Comparison of ENCODE assay signal across 8 cellular contexts in genomic region chr15:42921049-42921731, GRCh38. TPM values are rescaled to one million over a fixed set of nuclear protein-coding genes. Genes with fewer than 3 reads are reported as not detected.
DNase-seq lines count a peak whose midpoint lies in the region; ATAC-seq and TF ChIP-seq lines count a peak whose summit lies in the region.

No MANE protein-coding gene starts in this region.

- no peaks in the 10 kb centered on the region for H3K36me3 ChIP-seq in CD8-positive, alpha-beta T cell (ENCODE audit: insufficient read depth, low read length)
- no peaks in the 10 kb centered on the region for H3K36me3 ChIP-seq in effector memory CD4-positive, alpha-beta T cell (ENCODE audit: control insufficient read depth, insufficient read depth, low read length)

- H3K27me3 ChIP-seq in CD8-positive, alpha-beta T cell (ENCODE audit: insufficient read depth, low read length): no peaks in the 10 kb centered on the region
- H3K27me3 ChIP-seq in effector memory CD4-positive, alpha-beta T cell (replicated peaks; ENCODE audit: control insufficient read depth, insufficient read depth, low read length, poor library complexity, severe bottlenecking): no peaks in the 10 kb centered on the region
- H3K27me3 ChIP-seq in mononuclear cell (ENCODE audit: insufficient read depth, low read length): no peaks in the 10 kb centered on the region

- H3K27me3 Mint-ChIP-seq in CD8-positive, alpha-beta T cell (ENCODE audit: low read depth): no peaks in the 10 kb centered on the region
- H3K27me3 Mint-ChIP-seq in activated CD4-positive, alpha-beta T cell treated with anti-CD3 and anti-CD28 coated beads, Interleukin-2, amount 10 ng/mL, durations not matched to agents 7 days and 5 days: no peaks in the 10 kb centered on the region
- no peaks in the 10 kb centered on the region for H3K27me3 Mint-ChIP-seq in stimulated activated naive B cell treated with anti-CD40 and anti-IgM and Interleukin-4, amounts not matched to agents 10 μg/mL and 1 μg/mL and 100 μg/mL, for 72 hours

- no peaks in the 10 kb centered on the region for H3K9me3 Mint-ChIP-seq in CD8-positive, alpha-beta T cell
- H3K9me3 Mint-ChIP-seq in activated CD4-positive, alpha-beta T cell treated with anti-CD3 and anti-CD28 coated beads, Interleukin-2, amount 10 ng/mL, durations not matched to agents 7 days and 5 days: no peaks in the 10 kb centered on the region
- no peaks in the 10 kb centered on the region for H3K9me3 Mint-ChIP-seq in stimulated activated naive B cell treated with anti-CD40 and anti-IgM and Interleukin-4, amounts not matched to agents 10 μg/mL and 1 μg/mL and 100 μg/mL, for 72 hours

- no peaks in the 10 kb centered on the region for H3K9me3 ChIP-seq in CD8-positive, alpha-beta T cell (ENCODE audit: low read length)
- H3K9me3 ChIP-seq in effector memory CD4-positive, alpha-beta T cell (ENCODE audit: control insufficient read depth, low read length): no peaks in the 10 kb centered on the region
- no peaks in the 10 kb centered on the region for H3K9me3 ChIP-seq in mononuclear cell (ENCODE audit: low read depth, low read length)

- peak overlapping the region; percentile 39 for H3K27ac ChIP-seq in CD8-positive, alpha-beta T cell (ENCODE audit: low read depth, low read length)
- H3K27ac ChIP-seq in effector memory CD4-positive, alpha-beta T cell (ENCODE audit: insufficient read depth, low read length, poor library complexity, severe bottlenecking): peak overlapping the region; percentile 55

- H3K36me3 Mint-ChIP-seq in CD8-positive, alpha-beta T cell: peaks cover 10% of the 10 kb centered on the region
- peaks cover 2% of the 10 kb centered on the region for H3K36me3 Mint-ChIP-seq in activated CD4-positive, alpha-beta T cell treated with anti-CD3 and anti-CD28 coated beads, Interleukin-2, amount 10 ng/mL, durations not matched to agents 7 days and 5 days (ENCODE audit: low read depth)
- no peaks in the 10 kb centered on the region for H3K36me3 Mint-ChIP-seq in stimulated activated naive B cell treated with anti-CD40 and anti-IgM and Interleukin-4, amounts not matched to agents 10 μg/mL and 1 μg/mL and 100 μg/mL, for 72 hours

- DNase-seq in CD8-positive, alpha-beta T cell: peak in 6 of 7 experiments; percentile 22 to 67 (median 48)
- DNase-seq in activated CD4-positive, alpha-beta T cell treated with anti-CD3 and anti-CD28 coated beads, Interleukin-2, amount 10 ng/mL, durations not matched to agents 7 days and 5 days: peak; percentile 65
- DNase-seq in effector memory CD4-positive, alpha-beta T cell: peak in 2 of 3 donors; percentile 12 to 13
- peak; percentile 2 for DNase-seq in stimulated activated naive B cell treated with anti-CD40 and anti-IgM and Interleukin-4, amounts not matched to agents 10 μg/mL and 1 μg/mL and 100 μg/mL, for 72 hours

- intact Hi-C loops in CD8-positive, alpha-beta T cell (cut with DNase I, micrococcal nuclease): loop anchor here (1.0 to 10.0 kb wide), 12 partner anchors 66 to 1589 kb away; partner anchors contain the start of genes STARD9 (in 2 of the 2), VPS39 (in 2 of the 2), CCNDBP1 (in 1 of the 2) and CDAN1 (in 1 of the 2)

- peaks cover 9% of the 10 kb centered on the region for H3K4me1 ChIP-seq in CD8-positive, alpha-beta T cell (ENCODE audit: insufficient read depth, low read length)
- peaks cover 10% of the 10 kb centered on the region for H3K4me1 ChIP-seq in effector memory CD4-positive, alpha-beta T cell (ENCODE audit: control insufficient read depth, insufficient read depth, low read length, poor library complexity, severe bottlenecking)
- peaks cover 28% of the 10 kb centered on the region for H3K4me1 ChIP-seq in mononuclear cell (ENCODE audit: insufficient read depth, low read length)

- ATAC-seq in CD8-positive, alpha-beta T cell: peak; percentile 12
- ATAC-seq in HG03432 (IDR thresholded peaks at IDR 0.05; ENCODE audit: unreplicated experiment) (peak; percentile 6), GM18519 (IDR thresholded peaks at IDR 0.05; ENCODE audit: low FRiP score, unreplicated experiment) (no peak), HG02759 (IDR thresholded peaks at IDR 0.05; ENCODE audit: unreplicated experiment) (no peak)
- ATAC-seq in stimulated activated naive B cell treated with anti-CD40 and anti-IgM and Interleukin-4, amounts not matched to agents 10 μg/mL and 1 μg/mL and 100 μg/mL, for 72 hours (replicated peaks): peak; percentile 22 to 23

- peak overlapping the region; percentile 69 for H3K4me3 ChIP-seq in CD8-positive, alpha-beta T cell (ENCODE audit: low read depth, low read length)
- H3K4me3 ChIP-seq in effector memory CD4-positive, alpha-beta T cell (ENCODE audit: insufficient read depth, low read depth, low read length, poor library complexity, severe bottlenecking): peak overlapping the region; percentile 93
- H3K4me3 ChIP-seq in mononuclear cell (ENCODE audit: low read length): peak overlapping the region; percentile 75

- peak overlapping the region; percentile 94 for H3K27ac Mint-ChIP-seq in CD8-positive, alpha-beta T cell
- H3K27ac Mint-ChIP-seq in activated CD4-positive, alpha-beta T cell treated with anti-CD3 and anti-CD28 coated beads, Interleukin-2, amount 10 ng/mL, durations not matched to agents 7 days and 5 days: peak overlapping the region; percentile 91
- H3K27ac Mint-ChIP-seq in stimulated activated naive B cell treated with anti-CD40 and anti-IgM and Interleukin-4, amounts not matched to agents 10 μg/mL and 1 μg/mL and 100 μg/mL, for 72 hours: peak overlapping the region; percentile 94

- CTCF ChIA-PET in CD8-positive, alpha-beta T cell (lab: Charles Lee): interaction anchor here (1.0 to 1.4 kb wide), 2 partner anchors 10 to 217 kb away, joined by 3 to 6 read pairs; no protein-coding TSS in a partner anchor
- CTCF ChIA-PET in activated CD4-positive, alpha-beta T cell treated with anti-CD3 and anti-CD28 coated beads, Interleukin-2, amount 10 ng/mL, durations not matched to agents 7 days and 5 days (lab: Charles Lee): interaction anchor here (1.0 kb wide), 1 partner anchor 347 kb away, joined by 3 read pairs; no protein-coding TSS in a partner anchor

- peaks cover 28% of the 10 kb centered on the region for H3K4me1 Mint-ChIP-seq in CD8-positive, alpha-beta T cell (ENCODE audit: low read depth)
- peaks cover 32% of the 10 kb centered on the region for H3K4me1 Mint-ChIP-seq in activated CD4-positive, alpha-beta T cell treated with anti-CD3 and anti-CD28 coated beads, Interleukin-2, amount 10 ng/mL, durations not matched to agents 7 days and 5 days
- H3K4me1 Mint-ChIP-seq in stimulated activated naive B cell treated with anti-CD40 and anti-IgM and Interleukin-4, amounts not matched to agents 10 μg/mL and 1 μg/mL and 100 μg/mL, for 72 hours: peaks cover 14 to 29% of the 10 kb centered on the region in 2 donors

- POLR2A ChIA-PET in CD8-positive, alpha-beta T cell (lab: Charles Lee): interaction anchor here (0.7 to 1.1 kb wide), 2 partner anchors 61 to 340 kb away, joined by 3 to 4 read pairs; no protein-coding TSS in a partner anchor
- POLR2A ChIA-PET in activated CD4-positive, alpha-beta T cell treated with anti-CD3 and anti-CD28 coated beads, Interleukin-2, amount 10 ng/mL, durations not matched to agents 7 days and 5 days (lab: Charles Lee): no interaction called here

- H3K4me3 Mint-ChIP-seq in CD8-positive, alpha-beta T cell: peak overlapping the region; percentile 98
- H3K4me3 Mint-ChIP-seq in activated CD4-positive, alpha-beta T cell treated with anti-CD3 and anti-CD28 coated beads, Interleukin-2, amount 10 ng/mL, durations not matched to agents 7 days and 5 days: peak overlapping the region; percentile 97
- peak overlapping the region; percentile 87 to 94 for H3K4me3 Mint-ChIP-seq in stimulated activated naive B cell treated with anti-CD40 and anti-IgM and Interleukin-4, amounts not matched to agents 10 μg/mL and 1 μg/mL and 100 μg/mL, for 72 hours

- TF ChIP-seq CTCF in CD8-positive, alpha-beta T cell (IDR thresholded peaks at IDR 0.05): no peak

RNA-seq across cellular contexts. Expression of gene TTBK2, which starts 0.6 kb away (rescaled TPM):
- 10 to 100 TPM; 17.7 to 19.3 TPM for total RNA-seq in CD8-positive, alpha-beta T cell
- total RNA-seq in activated CD4-positive, alpha-beta T cell treated with anti-CD3 and anti-CD28 coated beads, Interleukin-2, amount 10 ng/mL, durations not matched to agents 7 days and 5 days: 10 to 100 TPM; 12.1 to 12.3 TPM
- total RNA-seq in mononuclear cell: 14.2 TPM

Comparison
In these comparisons a context has a peak if more than half of its experiments do, and no peak if none do; other contexts are left out.
1. ATAC-seq: peak in CD8-positive, alpha-beta T cell (single experiment), HG03432 (single experiment) and stimulated activated naive B cell treated with anti-CD40 and anti-IgM and Interleukin-4, amounts not matched to agents 10 μg/mL and 1 μg/mL and 100 μg/mL, for 72 hours (2 of 2); none in GM18519 (single experiment) and HG02759 (single experiment).
2. DNase-seq: peak in every context shown above with its lines; median percentile 65 in activated CD4-positive, alpha-beta T cell treated with anti-CD3 and anti-CD28 coated beads, Interleukin-2, amount 10 ng/mL, durations not matched to agents 7 days and 5 days; 48 in CD8-positive, alpha-beta T cell; 12 in effector memory CD4-positive, alpha-beta T cell; 2 in stimulated activated naive B cell treated with anti-CD40 and anti-IgM and Interleukin-4, amounts not matched to agents 10 μg/mL and 1 μg/mL and 100 μg/mL, for 72 hours.
3. Peak in every context shown above with its lines, with median percentiles within 50 percentile points of each other: H3K4me3 ChIP-seq, H3K27ac Mint-ChIP-seq and H3K4me3 Mint-ChIP-seq.